ENCODE assay signal across 8 cellular contexts in the genomic region with DNA sequence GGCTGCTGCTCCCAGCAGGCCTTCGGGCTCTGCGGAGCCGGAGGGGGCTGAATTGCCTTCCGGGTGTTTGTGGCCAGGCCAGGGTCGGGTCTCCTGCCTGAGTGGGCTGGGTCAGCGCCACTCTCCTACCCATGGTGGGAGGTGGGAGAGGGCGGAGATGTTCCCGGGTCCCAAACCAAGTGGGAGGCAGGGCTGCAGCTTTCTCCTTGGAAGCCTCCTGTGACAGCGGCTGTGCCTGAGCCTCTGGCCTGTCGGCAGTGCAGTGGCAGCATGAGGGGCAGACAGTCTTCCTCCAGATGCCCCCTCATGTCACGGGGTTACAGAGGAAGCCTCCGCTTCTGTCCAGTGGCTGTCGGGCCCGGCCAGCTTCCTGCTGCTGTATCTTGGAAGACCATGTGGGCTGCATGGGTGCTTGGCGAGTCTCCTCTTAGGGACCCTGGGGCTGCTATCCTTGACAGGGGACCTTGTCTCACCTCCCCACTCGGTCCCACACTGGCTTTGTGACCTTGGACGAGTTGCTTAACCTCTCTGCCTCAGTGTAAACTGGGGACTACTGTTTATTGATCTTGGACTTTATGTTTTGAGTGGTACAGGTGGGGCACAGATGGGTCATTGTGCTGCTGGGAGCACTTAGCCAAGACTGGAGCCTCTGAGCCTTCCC. TPM values are rescaled to one million over a fixed set of nuclear protein-coding genes. Genes with fewer than 3 reads are reported as not detected.
DNase-seq lines count a peak whose midpoint lies in the region; ATAC-seq, FAIRE-seq and TF ChIP-seq lines count a peak whose summit lies in the region.

No MANE protein-coding gene starts in this region.

- H3K27ac ChIP-seq in Peyer's patch, result peak overlapping the region; percentile 76 to 89 (median 86)

- H3K36me3 ChIP-seq in Peyer's patch, result no peaks in the 10 kb centered on the region
- H3K36me3 ChIP-seq in neuron (ENCODE audit: insufficient read depth, low read length), result no peaks in the 10 kb centered on the region

- no peaks in the 10 kb centered on the region for H3K27me3 ChIP-seq in Peyer's patch
- no peaks in the 10 kb centered on the region for H3K27me3 ChIP-seq in neuron (ENCODE audit: insufficient read depth, low read length)

- H3K4me3 ChIP-seq in AG09309 (ENCODE audit: control insufficient read depth, low read depth, low read length) (peak overlapping the region; percentile 94), Peyer's patch (peak overlapping the region; percentile 50 to 90 (median 79)), epithelial cell of esophagus (ENCODE audit: low read length) (peak overlapping the region; percentile 69), neuron (ENCODE audit: low read length) (peak overlapping the region; percentile 86)

- H3K4me1 ChIP-seq in Peyer's patch (peaks cover 9 to 75% (median 63%) of the 10 kb centered on the region in 4 donors), neuron (ENCODE audit: insufficient read depth, low read length) (peaks cover 40% of the 10 kb centered on the region)

- no peak for DNase-seq in AG09309 (ENCODE audit: low read depth)
- DNase-seq in Peyer's patch, result peak in 1 of 3 donors; percentile 52
- DNase-seq in epithelial cell of esophagus (ENCODE audit: low read depth), result no peak
- DNase-seq in stimulated activated CD4-positive, alpha-beta T cell treated with anti-CD3 and anti-CD28 coated beads, Interleukin-4, amount 100 ng/mL, for 24 hours, result no peak
- no peak for DNase-seq in GM12891 (ENCODE audit: insufficient read length, low spot score)
- no peak for DNase-seq in GF-D8 (lab: John Stamatoyannopoulos, UW)

- no peak for FAIRE-seq in GM12891 (lab: Jason Lieb, UNC)

- no peak for ATAC-seq in GM18870 (IDR thresholded peaks at IDR 0.05; ENCODE audit: unreplicated experiment)

- H3K9me3 ChIP-seq in Peyer's patch, result no peaks in the 10 kb centered on the region
- H3K9me3 ChIP-seq in neuron (ENCODE audit: low read length), result no peaks in the 10 kb centered on the region

- TF ChIP-seq CTCF in AG09309 (IDR thresholded peaks at IDR 0.05; ENCODE audit: control insufficient read depth, insufficient read depth, low read depth, low read length, missing control alignments) (no peak), Peyer's patch (IDR thresholded peaks at IDR 0.05) (no peak), epithelial cell of esophagus (IDR thresholded peaks at IDR 0.05; ENCODE audit: insufficient read depth, low read depth, low read length, missing control alignments) (no peak)

- no peak overlapping the region for H2AFZ ChIP-seq in neuron (ENCODE audit: low read depth, low read length)

- TF ChIP-seq POLR2A in Peyer's patch (IDR thresholded peaks at IDR 0.05) (no peak), GM12891 (IDR thresholded peaks at IDR 0.05; ENCODE audit: low read depth, low read length) (no peak)

TF ChIP-seq in GM12891, 5 proteins besides CTCF, POLR2A, EP300 and RAD21:
- TF ChIP-seq POU2F2 (IDR thresholded peaks at IDR 0.05; ENCODE audit: low read depth, low read length) (no peak), TAF1 (IDR thresholded peaks at IDR 0.05; ENCODE audit: low read depth, low read length) (no peak), SPI1 (IDR thresholded peaks at IDR 0.05; ENCODE audit: low read depth, low read length) (no peak), PAX5 (IDR thresholded peaks at IDR 0.05; ENCODE audit: insufficient read depth, low read length, severe bottlenecking) (no peak), POLR2AphosphoS5 (IDR thresholded peaks at IDR 0.05; ENCODE audit: low read depth, low read length) (no peak)

RNA-seq across cellular contexts. Expression of gene SKI, which starts 4.3 kb away (rescaled TPM):
- 10 to 100 TPM; 20.1 to 41.5 (median 37.1) TPM for total RNA-seq in Peyer's patch
- polyA plus RNA-seq in GM12891 (2012; ENCODE audit: low read depth, missing spikeins), result 3.2 TPM

RNA-seq across cellular contexts. Expression of gene FAAP20, which starts 37.8 kb away (rescaled TPM):
- total RNA-seq in Peyer's patch, result 10 to 100 TPM; 16.5 to 31.2 (median 25.4) TPM
- polyA plus RNA-seq in GM12891 (2012; ENCODE audit: low read depth, missing spikeins), result 47.2 TPM
